1 cellular context compared by ENCODE assay signal in genomic region chr1:156126043-156126700, GRCh38.
A peak's percentile ranks its signal among the peaks of the same experiment; 100 is the strongest.
TF ChIP-seq lines count a peak whose summit lies in the region.

No MANE protein-coding gene starts in this region.

TF ChIP-seq in K562, 482 proteins besides CTCF, POLR2A, EP300 and RAD21 (continues in another document):
- TF ChIP-seq SIN3A (IDR thresholded peaks at IDR 0.05; ENCODE audit: borderline replicate concordance in 2 of 2, control insufficient read depth in 1 of 2, low read depth in 2 of 2, low read length in 2 of 2) (peak in 1 of 2 experiments; percentile 8; a peak in 1 of 4 replicates), ZNF592 (IDR thresholded peaks at IDR 0.05) (peak; percentile 46), SAP30 (IDR thresholded peaks at IDR 0.05; ENCODE audit: borderline replicate concordance, insufficient read depth, low read depth, low read length, poor library complexity, severe bottlenecking) (no peak), RNF2 (IDR thresholded peaks at IDR 0.05) (peak; percentile 46; the same call in 1 of the 2 replicates), GTF2E2 (tag; IDR thresholded peaks at IDR 0.05) (peak; percentile 59; the same call in 1 of the 2 replicates), KLF16 (IDR thresholded peaks at IDR 0.05) (0 out of 2 replicates have a peak, but pooled peaks have one; percentile 4), BMI1 (IDR thresholded peaks at IDR 0.05; ENCODE audit: low read length) (0 out of 2 replicates have a peak, but pooled peaks have one; percentile 36), DPF2 (IDR thresholded peaks at IDR 0.05) (peak; percentile 80; the same call in 1 of the 2 replicates), ZBTB9 (CRISPR knock-in tag; IDR thresholded peaks at IDR 0.05) (peak; percentile 28; the same call in 1 of the 2 replicates), C11orf30 (IDR thresholded peaks at IDR 0.05; ENCODE audit: low read depth) (peak; percentile 53), MTF1 (CRISPR knock-in tag; IDR thresholded peaks at IDR 0.05; ENCODE audit: borderline replicate concordance) (no peak), ZNF589 (CRISPR knock-in tag; IDR thresholded peaks at IDR 0.05; ENCODE audit: low read depth) (0 out of 2 replicates have a peak, but pooled peaks have one; percentile 22), ZBTB40 (IDR thresholded peaks at IDR 0.05) (peak; percentile 87), ZBTB40 (CRISPR knock-in tag; IDR thresholded peaks at IDR 0.05) (no peak), NFIC (IDR thresholded peaks at IDR 0.05) (peak; percentile 92), MEF2D (tag; conservative IDR thresholded peaks at IDR 0.05; ENCODE audit: low read depth) (peak; percentile 97), CBFA2T3 (IDR thresholded peaks at IDR 0.05) (0 out of 2 replicates have a peak, but pooled peaks have one; percentile 27), ZNF395 (CRISPR knock-in tag; IDR thresholded peaks at IDR 0.05) (peak; percentile 59), NRF1 (conservative IDR thresholded peaks at IDR 0.05 in 1 of 2, IDR thresholded peaks at IDR 0.05 in 1 of 2) (peak in 1 of 2 experiments; percentile 31; a peak in 2 of 4 replicates), YY1 (IDR thresholded peaks at IDR 0.05; ENCODE audit: borderline replicate concordance in 1 of 3, control insufficient read depth in 1 of 3, extremely low read depth in 1 of 3, insufficient read depth in 3 of 3, insufficient read length in 1 of 3, insufficient replicate concordance in 2 of 3, low read depth in 1 of 3, low read length in 2 of 3) (peak in 2 of 3 experiments; percentile 4 to 25), JUNB (CRISPR knock-in tag; conservative IDR thresholded peaks at IDR 0.05) (0 out of 2 replicates have a peak, but pooled peaks have one; percentile 26), POLR2G (IDR thresholded peaks at IDR 0.05; ENCODE audit: low read depth, low read length) (peak; percentile 47; the same call in 1 of the 2 replicates), ZNF224 (CRISPR knock-in tag; IDR thresholded peaks at IDR 0.05) (no peak), ZBTB17 (CRISPR knock-in tag; IDR thresholded peaks at IDR 0.05) (0 out of 2 replicates have a peak, but pooled peaks have one; percentile 47), MLX (CRISPR knock-in tag; conservative IDR thresholded peaks at IDR 0.05) (no peak), HCFC1 (IDR thresholded peaks at IDR 0.05; ENCODE audit: low read depth, low read length) (peak; percentile 54; the same call in 1 of the 2 replicates), NCOR1 (IDR thresholded peaks at IDR 0.05) (0 out of 2 replicates have a peak, but pooled peaks have one; percentile 21), MYC (IDR thresholded peaks at IDR 0.05; ENCODE audit: low read depth, low read length) (no peak), MYC (CRISPR knock-in tag; IDR thresholded peaks at IDR 0.05; ENCODE audit: borderline replicate concordance, low read depth) (no peak), TFAP4 (CRISPR knock-in tag; IDR thresholded peaks at IDR 0.05; ENCODE audit: borderline replicate concordance) (peak; percentile 66), SNIP1 (IDR thresholded peaks at IDR 0.05; ENCODE audit: low read depth) (peak; percentile 72; the same call in 1 of the 2 replicates), CBFB (CRISPR knock-in tag; IDR thresholded peaks at IDR 0.05) (0 out of 2 replicates have a peak, but pooled peaks have one; percentile 16), ZBTB11 (CRISPR knock-in tag; IDR thresholded peaks at IDR 0.05) (peak in 1 of 3 experiments; percentile 53; a peak in 1 of 6 replicates), ETS2 (tag; IDR thresholded peaks at IDR 0.05; ENCODE audit: borderline replicate concordance, poor library complexity, severe bottlenecking) (peak; percentile 84), SP2 (IDR thresholded peaks at IDR 0.05; ENCODE audit: extremely low read depth, low read depth, low read length, poor library complexity, severe bottlenecking) (peak; percentile 66), ZNF830 (CRISPR knock-in tag; IDR thresholded peaks at IDR 0.05) (no peak), ZNF707 (CRISPR knock-in tag; conservative IDR thresholded peaks at IDR 0.05) (no peak)
